Comparison of ENCODE assay signal across 8 cellular contexts in the genomic region with DNA sequence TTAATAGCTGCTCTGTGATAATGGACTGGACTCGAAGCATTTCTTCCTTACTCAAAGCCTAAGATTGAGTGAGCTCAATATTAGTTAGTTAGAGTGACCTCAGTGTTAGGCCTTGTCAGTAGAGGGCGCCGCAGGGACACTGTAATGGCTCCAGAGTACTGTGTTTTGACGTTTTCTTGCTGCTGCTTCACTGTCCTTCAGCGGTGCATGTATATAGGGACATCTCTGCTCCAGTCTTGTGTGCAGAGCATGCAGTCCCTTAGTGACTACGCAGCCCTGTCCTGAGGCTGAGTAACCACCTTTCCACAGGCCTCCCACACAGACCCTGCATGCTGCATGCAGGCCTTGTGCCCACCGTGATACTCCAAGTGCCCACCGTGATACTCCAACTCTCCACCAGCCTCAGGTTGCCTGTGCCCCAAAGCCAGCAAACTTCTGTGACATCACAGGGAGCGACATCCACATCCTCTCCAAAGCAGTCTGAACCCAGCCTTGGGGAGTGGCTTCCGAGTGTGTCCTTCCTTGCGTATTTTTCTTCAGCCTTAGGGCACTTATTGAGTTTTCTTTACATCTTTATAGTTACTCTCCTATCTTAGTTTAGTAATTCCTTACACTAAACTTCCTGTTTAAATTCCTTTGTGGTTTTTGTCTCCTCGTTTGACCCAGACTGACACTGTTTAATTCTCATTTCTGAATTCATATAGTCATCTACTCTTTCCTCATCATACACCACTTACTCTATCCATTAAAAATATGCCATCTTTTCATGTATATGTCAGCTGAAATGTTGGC.
DNase-seq lines count a peak whose midpoint lies in the region; ATAC-seq and TF ChIP-seq lines count a peak whose summit lies in the region.

No MANE protein-coding gene starts in this region.

- intact Hi-C loops in cardiac septum (cut with DNase I): no loop called here

- H3K36me3 ChIP-seq in Peyer's patch: no peaks in the 10 kb centered on the region
- no peaks in the 10 kb centered on the region for H3K36me3 ChIP-seq in rectal smooth muscle tissue (ENCODE audit: control insufficient read depth, insufficient read depth, low read length)

- ATAC-seq in GM19351 (IDR thresholded peaks at IDR 0.05; ENCODE audit: unreplicated experiment) (peak; percentile 97), HG03378 (IDR thresholded peaks at IDR 0.05; ENCODE audit: unreplicated experiment) (no peak)

- TF ChIP-seq POLR2A in Peyer's patch (IDR thresholded peaks at IDR 0.05): no peak

- TF ChIP-seq CTCF in LNCAP (IDR thresholded peaks at IDR 0.05): peak; percentile 81
- peak in 5 of 6 experiments; percentile 18 to 56 (median 49) for TF ChIP-seq CTCF in Peyer's patch (IDR thresholded peaks at IDR 0.05)

- H3K27ac ChIP-seq in Peyer's patch (no peak overlapping the region), rectal smooth muscle tissue (ENCODE audit: low read depth, low read length) (peak overlapping the region; percentile 66)

- H3K27me3 ChIP-seq in Peyer's patch (no peaks in the 10 kb centered on the region), rectal smooth muscle tissue (ENCODE audit: control insufficient read depth, insufficient read depth, low read length) (no peaks in the 10 kb centered on the region)

- H3K4me1 ChIP-seq in Peyer's patch (no peaks in the 10 kb centered on the region), rectal smooth muscle tissue (ENCODE audit: control insufficient read depth, insufficient read depth, low read length) (peaks cover 43% of the 10 kb centered on the region)

- no peak overlapping the region for H3K9ac ChIP-seq in rectal smooth muscle tissue (ENCODE audit: low read length)

- DNase-seq in Ammon's horn (ENCODE audit: low spot score) (peak; percentile 67), Peyer's patch (peak; percentile 59 to 80 (median 66)), cardiac septum (ENCODE audit: low spot score) (peak; percentile 80)
- DNase-seq in activated T-helper 9 cell treated with anti-CD3 and anti-CD28 coated beads, Interleukin-2, amount 50 U/mL, for 16 hours (ENCODE audit: low read depth): peak; percentile 8

- H3K9me3 ChIP-seq in Peyer's patch: no peaks in the 10 kb centered on the region

- H3K4me3 ChIP-seq in Peyer's patch (no peak overlapping the region), rectal smooth muscle tissue (ENCODE audit: low read length) (no peak overlapping the region)

Comparison
In these comparisons a context has a peak if more than half of its experiments do, and no peak if none do; other contexts are left out.
1. DNase-seq: peak in every context shown above with its lines; median percentile 80 in cardiac septum; 67 in Ammon's horn; 66 in Peyer's patch; 8 in activated T-helper 9 cell treated with anti-CD3 and anti-CD28 coated beads, Interleukin-2, amount 50 U/mL, for 16 hours.